In the genomic region with DNA sequence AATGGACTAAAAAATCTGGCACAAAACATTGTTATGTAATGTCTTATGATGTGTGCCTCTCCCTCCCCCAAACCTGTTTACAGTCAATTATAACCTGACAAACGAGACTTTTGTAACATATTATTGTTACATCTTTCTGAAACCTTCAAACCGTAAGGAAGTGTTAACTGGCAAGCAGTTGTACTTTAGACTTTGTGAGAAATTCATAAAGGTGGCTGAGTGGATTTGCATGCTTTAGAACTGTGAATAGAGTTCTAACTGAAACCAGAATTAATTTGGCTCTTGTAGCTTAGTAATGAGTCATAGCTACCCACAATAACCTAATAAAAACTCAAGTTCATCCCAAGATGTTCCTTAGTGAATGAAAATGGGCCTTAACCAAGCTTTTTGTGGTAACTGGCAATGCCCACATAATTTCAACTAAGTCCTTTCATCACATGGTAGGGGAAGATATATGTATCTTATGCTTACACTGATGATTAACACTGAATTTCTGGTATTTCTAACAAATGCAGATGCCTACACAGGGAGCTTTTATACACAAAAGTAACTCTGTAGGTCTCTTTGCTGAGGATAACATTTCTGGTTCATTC, we compare ENCODE assay signal across 8 cellular contexts. TPM values are rescaled to one million over a fixed set of nuclear protein-coding genes. Genes with fewer than 3 reads are reported as not detected.
DNase-seq lines count a peak whose midpoint lies in the region; ATAC-seq, FAIRE-seq and TF ChIP-seq lines count a peak whose summit lies in the region.

No MANE protein-coding gene starts in this region.

- H2AFZ ChIP-seq in fibroblast of lung (ENCODE audit: low read length) = no peak overlapping the region

- peak; percentile 95 for FAIRE-seq in GM12891 (lab: Jason Lieb, UNC)

- ATAC-seq in GM21515 (IDR thresholded peaks at IDR 0.05; ENCODE audit: unreplicated experiment) (peak; percentile 77), upper lobe of left lung (ENCODE audit: low FRiP score in 2 of 2) (no peak)

- H3K9me3 ChIP-seq in fibroblast of lung (ENCODE audit: control insufficient read depth, insufficient read depth, low read depth, low read length) = no peaks in the 10 kb centered on the region
- H3K9me3 ChIP-seq in WERI-Rb-1 (ENCODE audit: severe bottlenecking) = no peaks in the 10 kb centered on the region
- H3K9me3 ChIP-seq in upper lobe of left lung = no peaks in the 10 kb centered on the region

- no peaks in the 10 kb centered on the region for H4K20me1 ChIP-seq in fibroblast of lung (ENCODE audit: control insufficient read depth, extremely low read depth, insufficient read depth, low read length)

- no peaks in the 10 kb centered on the region for H3K36me3 ChIP-seq in fibroblast of lung (ENCODE audit: control insufficient read depth, insufficient read depth, low read length)
- H3K36me3 ChIP-seq in WERI-Rb-1 = peaks cover 12% of the 10 kb centered on the region
- H3K36me3 ChIP-seq in upper lobe of left lung = peaks cover 6 to 26% (median 10%) of the 10 kb centered on the region in 4 donors

- H3K4me3 ChIP-seq in fibroblast of lung (replicated peaks in 1 of 4; ENCODE audit: control extremely low read depth in 1 of 4, insufficient read depth in 1 of 4, low read depth in 3 of 4, low read length in 4 of 4) = no peak overlapping the region
- no peak overlapping the region for H3K4me3 ChIP-seq in WERI-Rb-1 (ENCODE audit: low read depth, low read length)
- H3K4me3 ChIP-seq in upper lobe of left lung = no peak overlapping the region

- H3K27ac ChIP-seq in fibroblast of lung (ENCODE audit: insufficient read depth, low read length) (no peak overlapping the region), WERI-Rb-1 (no peak overlapping the region), upper lobe of left lung (no peak overlapping the region)

- H3K4me1 ChIP-seq in fibroblast of lung (ENCODE audit: control insufficient read depth, extremely low read depth, insufficient read depth, low read length) (peaks cover 15% of the 10 kb centered on the region), upper lobe of left lung (peaks cover 0 to 2% (median 0%) of the 10 kb centered on the region in 4 donors)

- TF ChIP-seq CTCF in fibroblast of lung (conservative IDR thresholded peaks at IDR 0.05 in 1 of 2, IDR thresholded peaks at IDR 0.05 in 1 of 2; ENCODE audit: low read depth in 1 of 2, low read length in 2 of 2) = no peak
- no peak for TF ChIP-seq CTCF in WERI-Rb-1 (IDR thresholded peaks at IDR 0.05; ENCODE audit: low read depth, low read length)
- TF ChIP-seq CTCF in upper lobe of left lung (IDR thresholded peaks at IDR 0.05) = no peak

- TF ChIP-seq POLR2A in GM12891 (IDR thresholded peaks at IDR 0.05; ENCODE audit: low read depth, low read length) (no peak), upper lobe of left lung (IDR thresholded peaks at IDR 0.05) (no peak)

- no peak for TF ChIP-seq EP300 in upper lobe of left lung (IDR thresholded peaks at IDR 0.05)

- WGBS in upper lobe of left lung, 2 donors = 50 to 51% methylated on average over 2 of the region's 2 CpGs

- no peaks in the 10 kb centered on the region for H3K27me3 ChIP-seq in fibroblast of lung (ENCODE audit: control insufficient read depth, insufficient read depth, low read length)
- no peaks in the 10 kb centered on the region for H3K27me3 ChIP-seq in WERI-Rb-1 (ENCODE audit: insufficient read depth, low read depth, severe bottlenecking)
- no peaks in the 10 kb centered on the region for H3K27me3 ChIP-seq in upper lobe of left lung

- H3K79me2 ChIP-seq in fibroblast of lung (ENCODE audit: control insufficient read depth, insufficient read depth, low read length) = no peaks in the 10 kb centered on the region

- DNase-seq in GM12891 (ENCODE audit: insufficient read length, low spot score) (no peak), HT1080 (ENCODE audit: low read depth) (peak; percentile 57), fibroblast of lung (ENCODE audit: low read depth in 2 of 2) (peak; percentile 68 to 81), WERI-Rb-1 (no peak), upper lobe of left lung (no peak)
- DNase-seq in stimulated activated CD8-positive, alpha-beta memory T cell treated with anti-CD3 and anti-CD28 coated beads, Interleukin-4, amount 100 ng/mL, for 48 hours = no peak
- no peak for DNase-seq in effector CD4-positive, alpha-beta T cell

- H3K9ac ChIP-seq in fibroblast of lung (ENCODE audit: insufficient read depth, low read length) = no peak overlapping the region

- H3K4me2 ChIP-seq in fibroblast of lung (ENCODE audit: extremely low read depth, insufficient read depth, low read length) = no peak overlapping the region

TF ChIP-seq in GM12891, 5 proteins besides CTCF, POLR2A, EP300 and RAD21:
- TF ChIP-seq POLR2AphosphoS5 (IDR thresholded peaks at IDR 0.05; ENCODE audit: low read depth, low read length) (no peak; the same call in 1 of the 2 replicates), POU2F2 (IDR thresholded peaks at IDR 0.05; ENCODE audit: low read depth, low read length) (peak; percentile 51; the same call in 1 of the 2 replicates), PAX5 (IDR thresholded peaks at IDR 0.05; ENCODE audit: insufficient read depth, low read length, severe bottlenecking) (no peak), SPI1 (IDR thresholded peaks at IDR 0.05; ENCODE audit: low read depth, low read length) (peak; percentile 41), TAF1 (IDR thresholded peaks at IDR 0.05; ENCODE audit: low read depth, low read length) (no peak)

RNA-seq across cellular contexts. Expression of a gene that starts 29.7 kb away (rescaled TPM):
- 0.32 TPM for polyA plus RNA-seq in GM12891 (2012; ENCODE audit: low read depth, missing spikeins)
- total RNA-seq in HT1080 (2014; rRNA removed; shearing (Covaris generic)) = 0.23 and 0.43 TPM in 2 replicates
- 0.37 and 0.59 TPM in 2 replicates for polyA plus RNA-seq in HT1080 (2015; cell fraction: cytosol; rRNA removed)
- 0.13 and 0.14 TPM in 2 replicates for polyA plus RNA-seq in HT1080 (2015; cell fraction: nucleus; rRNA removed)
- 0.50 and 0.77 TPM in 2 replicates for total RNA-seq in fibroblast of lung
- 0.40 and 0.53 TPM in 2 replicates for polyA plus RNA-seq in fibroblast of lung
- 0.25 and 0.30 TPM in 2 replicates for polyA plus RNA-seq in fibroblast of lung (2012)
- not detected in 2 replicates for polyA minus RNA-seq in fibroblast of lung (ENCODE audit: low replicate concordance)
- 1 to 10 TPM in 2 of 6 donors, under 1 TPM in 3, not detected in 1; 0.15 to 2.1 (median 0.94) TPM for total RNA-seq in upper lobe of left lung

RNA-seq across cellular contexts. Expression of a gene that starts 29.9 kb away (rescaled TPM):
- polyA plus RNA-seq in GM12891 (2012; ENCODE audit: low read depth, missing spikeins) = 113 TPM
- 44.6 and 55.6 TPM in 2 replicates for total RNA-seq in HT1080 (2014; rRNA removed; shearing (Covaris generic))
- 71.5 and 84.6 TPM in 2 replicates for polyA plus RNA-seq in HT1080 (2015; cell fraction: cytosol; rRNA removed)
- polyA plus RNA-seq in HT1080 (2015; cell fraction: nucleus; rRNA removed) = 139 and 141 TPM in 2 replicates
- total RNA-seq in fibroblast of lung (44.7 and 52.2 TPM in 2 replicates), upper lobe of left lung (100 to 1,000 TPM in 1 of 6 donors, 10 to 100 TPM in 5; 29.9 to 102 (median 86.7) TPM)
- polyA plus RNA-seq in fibroblast of lung = 172 and 210 TPM in 2 replicates
- polyA plus RNA-seq in fibroblast of lung (2012) = 119 and 139 TPM in 2 replicates
- 20.7 and 25.0 TPM in 2 replicates for polyA minus RNA-seq in fibroblast of lung (ENCODE audit: low replicate concordance)

RNA-seq across cellular contexts. Expression of a gene that starts 51.3 kb away (rescaled TPM):
- polyA plus RNA-seq in GM12891 (2012; ENCODE audit: low read depth, missing spikeins) = 18.9 TPM
- total RNA-seq in HT1080 (2014; rRNA removed; shearing (Covaris generic)) = 5.8 and 14.9 TPM in 2 replicates
- 17.6 and 24.2 TPM in 2 replicates for polyA plus RNA-seq in HT1080 (2015; cell fraction: cytosol; rRNA removed)
- polyA plus RNA-seq in HT1080 (2015; cell fraction: nucleus; rRNA removed) = 18.5 and 19.8 TPM in 2 replicates
- total RNA-seq in fibroblast of lung = 4.9 and 6.9 TPM in 2 replicates
- 9.4 and 12.5 TPM in 2 replicates for polyA plus RNA-seq in fibroblast of lung
- polyA plus RNA-seq in fibroblast of lung (2012) = 6.5 and 7.9 TPM in 2 replicates
- polyA minus RNA-seq in fibroblast of lung (ENCODE audit: low replicate concordance) = 4.2 and 13.4 TPM in 2 replicates
- total RNA-seq in upper lobe of left lung = 10 to 100 TPM; 22.0 to 40.8 (median 25.2) TPM

Comparison
In these comparisons a context has a peak if more than half of its experiments do, and no peak if none do; other contexts are left out.
1. DNase-seq: peak in HT1080 (single experiment) and fibroblast of lung (2 of 2); none in GM12891 (single experiment), stimulated activated CD8-positive, alpha-beta memory T cell treated with anti-CD3 and anti-CD28 coated beads, Interleukin-4, amount 100 ng/mL, for 48 hours (single experiment), WERI-Rb-1 (single experiment), upper lobe of left lung (0 of 2) and effector CD4-positive, alpha-beta T cell (single experiment).